ENCODE assay signal across 1 cellular context in genomic region chr3:196140224-196140623, GRCh38.
TF ChIP-seq lines count a peak whose summit lies in the region.

No MANE protein-coding gene starts in this region.

TF ChIP-seq in K562, 482 proteins besides CTCF, POLR2A, EP300 and RAD21 (continues in another document):
- TF ChIP-seq ZKSCAN8 (CRISPR knock-in tag; IDR thresholded peaks at IDR 0.05) (0 out of 2 replicates have a peak, but pooled peaks have one; percentile 62), BCOR (IDR thresholded peaks at IDR 0.05) (peak; percentile 38; the same call in 1 of the 2 replicates), ARID3B (CRISPR knock-in tag; IDR thresholded peaks at IDR 0.05; ENCODE audit: borderline replicate concordance) (no peak), TEAD4 (IDR thresholded peaks at IDR 0.05; ENCODE audit: low read length) (peak; percentile 58), TEAD4 (CRISPR knock-in tag; IDR thresholded peaks at IDR 0.05; ENCODE audit: borderline replicate concordance) (no peak), SIN3B (IDR thresholded peaks at IDR 0.05; ENCODE audit: low read depth) (0 out of 2 replicates have a peak, but pooled peaks have one; percentile 16), ZNF140 (CRISPR knock-in tag; IDR thresholded peaks at IDR 0.05) (no peak), ZNF274 (IDR thresholded peaks at IDR 0.05; ENCODE audit: borderline replicate concordance, low read depth, low read length) (no peak), TCF3 (CRISPR knock-in tag; IDR thresholded peaks at IDR 0.05) (peak; percentile 69), MITF (IDR thresholded peaks at IDR 0.05) (peak; percentile 15; the same call in 1 of the 2 replicates), ZBTB12 (CRISPR knock-in tag; IDR thresholded peaks at IDR 0.05) (no peak), TRIM24 (IDR thresholded peaks at IDR 0.05) (peak in 1 of 2 experiments; percentile 54; a peak in 2 of 4 replicates), ZNF561 (CRISPR knock-in tag; conservative IDR thresholded peaks at IDR 0.05) (no peak), TBL1XR1 (IDR thresholded peaks at IDR 0.05; ENCODE audit: low read length in 2 of 2) (no peak; a peak in 1 of 4 replicates), MYNN (IDR thresholded peaks at IDR 0.05) (peak; percentile 37; the same call in 1 of the 2 replicates), MYNN (CRISPR knock-in tag; IDR thresholded peaks at IDR 0.05) (no peak), CBFA2T3 (IDR thresholded peaks at IDR 0.05) (peak; percentile 81), MEIS2 (IDR thresholded peaks at IDR 0.05; ENCODE audit: partially characterized antibody) (peak; percentile 74), ATF1 (CRISPR knock-in tag; IDR thresholded peaks at IDR 0.05) (no peak), ATF1 (tag; IDR thresholded peaks at IDR 0.05) (0 out of 2 replicates have a peak, but pooled peaks have one; percentile 11), E2F3 (CRISPR knock-in tag; IDR thresholded peaks at IDR 0.05) (peak; percentile 49; the same call in 1 of the 2 replicates), MAZ (CRISPR knock-in tag; conservative IDR thresholded peaks at IDR 0.05 in 1 of 2, IDR thresholded peaks at IDR 0.05 in 1 of 2) (peak; percentile 30 to 32; a peak in 1 of 4 replicates), LEF1 (IDR thresholded peaks at IDR 0.05) (peak; percentile 45; the same call in 1 of the 2 replicates), LCOR (CRISPR knock-in tag; IDR thresholded peaks at IDR 0.05) (no peak), ETV1 (tag; conservative IDR thresholded peaks at IDR 0.05; ENCODE audit: low read depth) (peak; percentile 82), ZNF609 (CRISPR knock-in tag; IDR thresholded peaks at IDR 0.05; ENCODE audit: borderline replicate concordance) (no peak), ID3 (CRISPR knock-in tag; IDR thresholded peaks at IDR 0.05) (no peak), ID3 (tag; IDR thresholded peaks at IDR 0.05) (peak; percentile 80), GATAD2B (IDR thresholded peaks at IDR 0.05; ENCODE audit: borderline replicate concordance) (peak; percentile 26; the same call in 1 of the 2 replicates), ARID1B (IDR thresholded peaks at IDR 0.05) (peak; percentile 78), IFI16 (CRISPR knock-in tag; IDR thresholded peaks at IDR 0.05) (no peak), NCOR1 (IDR thresholded peaks at IDR 0.05) (peak; percentile 63), ZBTB11 (CRISPR knock-in tag; IDR thresholded peaks at IDR 0.05) (peak in 1 of 3 experiments; percentile 53; a peak in 2 of 6 replicates), NR2C1 (IDR thresholded peaks at IDR 0.05) (no peak), NR2C1 (tag; IDR thresholded peaks at IDR 0.05) (peak; percentile 12; the same call in 1 of the 2 replicates), STAT5B (CRISPR knock-in tag; IDR thresholded peaks at IDR 0.05) (no peak), PTBP1 (IDR thresholded peaks at IDR 0.05; ENCODE audit: low read depth, low read length) (no peak), JUND (IDR thresholded peaks at IDR 0.05; ENCODE audit: borderline replicate concordance, low read depth, low read length) (no peak), JUND (tag; IDR thresholded peaks at IDR 0.05; ENCODE audit: borderline replicate concordance, low read depth, low read length) (peak; percentile 57; the same call in 1 of the 3 replicates), RBM14 (IDR thresholded peaks at IDR 0.05; ENCODE audit: borderline replicate concordance, insufficient read depth, low read depth, low read length) (no peak), RNF2 (IDR thresholded peaks at IDR 0.05) (peak; percentile 89; the same call in 1 of the 2 replicates), TFAP4 (CRISPR knock-in tag; IDR thresholded peaks at IDR 0.05; ENCODE audit: borderline replicate concordance) (peak; percentile 28; the same call in 1 of the 2 replicates), POLR2B (IDR thresholded peaks at IDR 0.05; ENCODE audit: low read depth, partially characterized antibody) (peak; percentile 14), HDAC3 (IDR thresholded peaks at IDR 0.05; ENCODE audit: borderline replicate concordance, partially characterized antibody) (peak; percentile 41), REST (CRISPR knock-in tag; IDR thresholded peaks at IDR 0.05; ENCODE audit: low read depth) (no peak), E2F6 (IDR thresholded peaks at IDR 0.05; ENCODE audit: borderline replicate concordance in 1 of 2, extremely low read depth in 1 of 2, insufficient read depth in 1 of 2, insufficient read length in 1 of 2, low read depth in 1 of 2, low read length in 1 of 2, poor library complexity in 1 of 2, severe bottlenecking in 1 of 2) (peak in 1 of 2 experiments; percentile 22), YY1 (IDR thresholded peaks at IDR 0.05; ENCODE audit: borderline replicate concordance in 1 of 3, control insufficient read depth in 1 of 3, extremely low read depth in 1 of 3, insufficient read depth in 3 of 3, insufficient read length in 1 of 3, insufficient replicate concordance in 2 of 3, low read depth in 1 of 3, low read length in 2 of 3) (peak in 1 of 3 experiments; percentile 58), POLR2H (tag; IDR thresholded peaks at IDR 0.05; ENCODE audit: low read depth) (no peak)
